8 cellular contexts compared by ENCODE assay signal in genomic region chr1:116570358-116571214, GRCh38. TPM values are rescaled to one million over a fixed set of nuclear protein-coding genes. Genes with fewer than 3 reads are reported as not detected.
DNase-seq lines count a peak whose midpoint lies in the region; ATAC-seq and TF ChIP-seq lines count a peak whose summit lies in the region.

CD58 (minus strand) TSS chr1:116571026; CDS start chr1:116570972, 54 bp downstream.

- H3K36me3 Mint-ChIP-seq in activated naive CD8-positive, alpha-beta T cell treated with anti-CD3 and anti-CD28 coated beads, Interleukin-2, amount 10 ng/mL, durations not matched to agents 7 days and 5 days = peaks cover 16% of the 10 kb centered on the region

- DNase-seq in GM10266 (ENCODE audit: extremely low spot score) (peak; percentile 89), HAP-1 (ENCODE audit: low spot score in 2 of 2) (peak; percentile 88 to 93), MG63 (peak; percentile 93), Right ventricle myocardium superior (peak; percentile 96), tibial nerve (ENCODE audit: low spot score in 2 of 2) (peak; percentile 77 to 81)
- peak; percentile 85 for DNase-seq in activated naive CD8-positive, alpha-beta T cell treated with anti-CD3 and anti-CD28 coated beads, Interleukin-2, amount 10 ng/mL, durations not matched to agents 7 days and 5 days

- WGBS in tibial nerve, 2 donors = 1% methylated on average over 44 to 77 of the region's 90 CpGs

- intact Hi-C loops in Right ventricle myocardium superior (cut with DNase I) = loop anchor here (5.0 kb wide), 1 partner anchor 102 kb away; no protein-coding TSS in a partner anchor

- peak within 1 kb of the TSS; percentile 94 for H3K9ac ChIP-seq in SU-DHL-6 (ENCODE audit: low read length)
- H3K9ac ChIP-seq in parathyroid adenoma = peak within 1 kb of the TSS; percentile 37

- H3K79me2 ChIP-seq in SU-DHL-6 (ENCODE audit: insufficient read depth, low read length) (no peaks in the 10 kb centered on the region), parathyroid adenoma (no peaks in the 10 kb centered on the region)

- peak within 1 kb of the TSS; percentile 86 for H3K4me3 Mint-ChIP-seq in activated naive CD8-positive, alpha-beta T cell treated with anti-CD3 and anti-CD28 coated beads, Interleukin-2, amount 10 ng/mL, durations not matched to agents 7 days and 5 days

- peaks cover 3% of the 10 kb centered on the region for H3K27me3 Mint-ChIP-seq in activated naive CD8-positive, alpha-beta T cell treated with anti-CD3 and anti-CD28 coated beads, Interleukin-2, amount 10 ng/mL, durations not matched to agents 7 days and 5 days

- peak within 1 kb of the TSS; percentile 80 for H3K27ac Mint-ChIP-seq in activated naive CD8-positive, alpha-beta T cell treated with anti-CD3 and anti-CD28 coated beads, Interleukin-2, amount 10 ng/mL, durations not matched to agents 7 days and 5 days

- 0 out of 2 replicates have a peak within 1 kb of the TSS, but pooled peaks have one; percentile 16 for H3K27ac ChIP-seq in SU-DHL-6 (ENCODE audit: low read depth, low read length)
- peak within 1 kb of the TSS; percentile 92 for H3K27ac ChIP-seq in parathyroid adenoma
- peak within 1 kb of the TSS; percentile 91 to 98 (median 94) for H3K27ac ChIP-seq in tibial nerve

- H3K4me1 ChIP-seq in HAP-1 (peaks cover 9% of the 10 kb centered on the region), parathyroid adenoma (peaks cover 5% of the 10 kb centered on the region), tibial nerve (peaks cover 0 to 27% (median 3%) of the 10 kb centered on the region in 4 donors)

- H3K4me3 ChIP-seq in HAP-1 (peak within 1 kb of the TSS; percentile 79), MG63 (peak within 1 kb of the TSS; percentile 83), SU-DHL-6 (ENCODE audit: insufficient read depth, low read length, poor library complexity, severe bottlenecking) (peak within 1 kb of the TSS; percentile 87), parathyroid adenoma (ENCODE audit: low read depth, low read length) (peak within 1 kb of the TSS; percentile 82), tibial nerve (peak within 1 kb of the TSS; percentile 54 to 96 (median 86))

- no peaks in the 10 kb centered on the region for H3K9me2 ChIP-seq in SU-DHL-6 (replicated peaks; ENCODE audit: insufficient read depth, low read length)

- peak; percentile 89 for ATAC-seq in activated naive CD8-positive, alpha-beta T cell treated with anti-CD3 and anti-CD28 coated beads, Interleukin-2, amount 10 ng/mL, durations not matched to agents 7 days and 5 days (ENCODE audit: low read depth)
- peak; percentile 94 for ATAC-seq in Right ventricle myocardium superior (ENCODE audit: poor library complexity)

- H3K9me3 Mint-ChIP-seq in activated naive CD8-positive, alpha-beta T cell treated with anti-CD3 and anti-CD28 coated beads, Interleukin-2, amount 10 ng/mL, durations not matched to agents 7 days and 5 days = no peaks in the 10 kb centered on the region

- TF ChIP-seq POLR2A in tibial nerve (IDR thresholded peaks at IDR 0.05) = peak in 1 of 2 donors; percentile 72

- H3K36me3 ChIP-seq in HAP-1 (replicated peaks) = no peaks in the 10 kb centered on the region
- peaks cover 4% of the 10 kb centered on the region for H3K36me3 ChIP-seq in MG63
- H3K36me3 ChIP-seq in SU-DHL-6 (ENCODE audit: low read length) = no peaks in the 10 kb centered on the region
- no peaks in the 10 kb centered on the region for H3K36me3 ChIP-seq in parathyroid adenoma (ENCODE audit: control insufficient read depth, insufficient read depth, low read length)
- no peaks in the 10 kb centered on the region for H3K36me3 ChIP-seq in tibial nerve

- TF ChIP-seq EP300 in tibial nerve (IDR thresholded peaks at IDR 0.05) = peak; percentile 8 to 82

- H3K4me2 ChIP-seq in SU-DHL-6 (ENCODE audit: low read depth, low read length, poor library complexity, severe bottlenecking) (peak within 1 kb of the TSS; percentile 86), parathyroid adenoma (ENCODE audit: low read length) (peak within 1 kb of the TSS; percentile 86)

- H2AFZ ChIP-seq in SU-DHL-6 (ENCODE audit: low read depth, low read length, severe bottlenecking) = peak within 1 kb of the TSS; percentile 99
- H2AFZ ChIP-seq in parathyroid adenoma = peak within 1 kb of the TSS; percentile 97

- peak; percentile 85 for TF ChIP-seq CTCF in GM10266 (IDR thresholded peaks at IDR 0.05; ENCODE audit: control insufficient read depth, insufficient read depth, low read depth, missing control alignments)
- TF ChIP-seq CTCF in SU-DHL-6 (IDR thresholded peaks at IDR 0.05; ENCODE audit: insufficient read depth, low read length, poor library complexity, severe bottlenecking) = peak; percentile 62
- TF ChIP-seq CTCF in parathyroid adenoma (IDR thresholded peaks at IDR 0.05) = peak; percentile 69
- TF ChIP-seq CTCF in tibial nerve (IDR thresholded peaks at IDR 0.05) = peak; percentile 74 to 91 (median 82)

- no peaks in the 10 kb centered on the region for H3K27me3 ChIP-seq in HAP-1 (ENCODE audit: low read depth)
- H3K27me3 ChIP-seq in MG63 = no peaks in the 10 kb centered on the region
- H3K27me3 ChIP-seq in SU-DHL-6 (ENCODE audit: low read length) = no peaks in the 10 kb centered on the region
- no peaks in the 10 kb centered on the region for H3K27me3 ChIP-seq in parathyroid adenoma (ENCODE audit: control insufficient read depth, insufficient read depth, low read length)
- H3K27me3 ChIP-seq in tibial nerve = no peaks in the 10 kb centered on the region

- POLR2A ChIA-PET in activated naive CD8-positive, alpha-beta T cell treated with anti-CD3 and anti-CD28 coated beads, Interleukin-2, amount 10 ng/mL, durations not matched to agents 7 days and 5 days (lab: Charles Lee) = interaction anchor here (1.0 to 2.8 kb wide), 2 partner anchors 66 to 490 kb away, joined by 3 to 9 read pairs; partner anchors contain the start of gene TTF2

- H3K4me1 Mint-ChIP-seq in activated naive CD8-positive, alpha-beta T cell treated with anti-CD3 and anti-CD28 coated beads, Interleukin-2, amount 10 ng/mL, durations not matched to agents 7 days and 5 days = peaks cover 52% of the 10 kb centered on the region

- H3K9me3 ChIP-seq in HAP-1 (no peaks in the 10 kb centered on the region), MG63 (no peaks in the 10 kb centered on the region), SU-DHL-6 (ENCODE audit: insufficient read depth, low read length) (no peaks in the 10 kb centered on the region), parathyroid adenoma (ENCODE audit: control insufficient read depth, low read length) (no peaks in the 10 kb centered on the region), tibial nerve (no peaks in the 10 kb centered on the region)

- in situ Hi-C loops in HAP-1 (cut with MboI; ENCODE audit: low sequenced_read_pairs) = loop anchor here (10.0 kb wide), 1 partner anchor 104 kb away; no protein-coding TSS in a partner anchor

- H4K20me1 ChIP-seq in SU-DHL-6 (ENCODE audit: low read depth, low read length) = peaks cover 4% of the 10 kb centered on the region; the same call in 1 of the 2 replicates

- no peaks in the 10 kb centered on the region for H3F3A ChIP-seq in SU-DHL-6 (ENCODE audit: insufficient read depth)

RNA-seq across cellular contexts. Expression of gene CD58, which starts in this region (rescaled TPM):
- 21.9 and 53.0 TPM in 2 replicates for total RNA-seq in MG63 (2014; rRNA removed; shearing (Covaris generic); ENCODE audit: low replicate concordance)
- 10 to 100 TPM; 23.6 to 25.1 TPM for total RNA-seq in activated naive CD8-positive, alpha-beta T cell treated with anti-CD3 and anti-CD28 coated beads, Interleukin-2, amount 10 ng/mL, durations not matched to agents 7 days and 5 days
- total RNA-seq in Right ventricle myocardium superior = 31.3 TPM
- 10 to 100 TPM; 15.9 to 36.0 (median 21.8) TPM for total RNA-seq in tibial nerve

Comparison
In these comparisons a context has a peak if more than half of its experiments do, and no peak if none do; other contexts are left out.
1. Peak in every context shown above with its lines: DNase-seq, ATAC-seq, H3K4me3 ChIP-seq and H3K27ac ChIP-seq.
2. H3K27ac ChIP-seq: peak in every context shown above with its lines; median percentile 94 in tibial nerve; 92 in parathyroid adenoma; 16 in SU-DHL-6.